Comparison of ENCODE assay signal across 29 cellular contexts in the genomic region with DNA sequence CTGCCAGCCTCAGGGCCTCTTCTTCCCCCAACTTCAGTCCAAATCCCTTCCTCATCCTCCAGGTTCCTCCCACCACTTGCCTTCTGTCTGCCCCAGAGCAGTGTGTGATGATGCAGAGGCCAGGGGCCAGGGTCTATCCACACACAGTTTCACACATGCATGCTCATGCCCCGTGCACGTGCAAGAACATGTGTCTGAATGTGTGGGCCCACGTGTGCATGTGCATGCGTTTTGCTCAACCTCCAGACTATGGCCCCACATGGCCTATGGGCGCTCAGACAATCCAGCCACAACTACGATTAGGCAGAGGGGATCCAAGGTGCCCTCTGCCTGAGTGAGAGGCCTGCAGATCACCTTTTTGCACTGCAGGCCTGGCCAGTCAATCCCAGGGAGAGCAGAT. TPM values are rescaled to one million over a fixed set of nuclear protein-coding genes. Genes with fewer than 3 reads are reported as not detected.
"Had no signal": no experiment of that assay in that cellular context is flagged by ENCODE, and none has a peak within 500 bp of the region (broad histone marks: within the 10 kb centered on the region; RNA-seq: fewer than 3 reads in every experiment).

No MANE protein-coding gene starts in this region.

- H3K27ac ChIP-seq: hepatocyte, left ventricle myocardium inferior, neural progenitor cell, pancreas, prostate gland, skin epidermis, spleen, suprapubic skin, thoracic aorta, tibial artery, upper lobe of right lung had no signal

- H3K27ac Mint-ChIP-seq: memory B cell; naive thymus-derived CD4-positive, alpha-beta T cell; natural killer cell treated with Interleukin-12 subunit alpha and Interleukin-12 subunit beta and Interleukin-15 and Interleukin-18, amount 100 ng/mL, for 72 hours; neural progenitor cell; stimulated activated effector memory CD8-positive, alpha-beta T cell treated with anti-CD3 and anti-CD28 coated beads, Interleukin-12 subunit alpha, Interleukin-12 subunit beta, amount 100 ng/mL, for 72 hours; stimulated activated naive CD8-positive, alpha-beta T cell treated with anti-CD3 and anti-CD28 coated beads, Interleukin-15, Interleukin-2, amounts not matched to agents 100 ng/mL and 50 ng/mL, for 24 hours had no signal

- H3K79me2 ChIP-seq: hepatocyte had no signal

- H3K9me3 ChIP-seq: left ventricle myocardium inferior, mucosa of descending colon, pancreas, prostate gland, spleen, suprapubic skin, thoracic aorta, tibial artery, upper lobe of right lung had no signal

- DNase-seq: islet precursor cell; left ventricle myocardium inferior; midbrain; mucosa of descending colon; naive thymus-derived CD4-positive, alpha-beta T cell; posterior cingulate gyrus; retina; right cardiac atrium; spleen; stimulated activated CD4-positive, alpha-beta T cell treated with anti-CD3 and anti-CD28 coated beads, Interleukin-4, amount 100 ng/mL, for 24 hours; stimulated activated naive CD4-positive, alpha-beta T cell; tibial artery; trophoblast cell; upper lobe of right lung had no signal

- H3K4me3 ChIP-seq: hepatocyte, left ventricle myocardium inferior, mucosa of descending colon, neural progenitor cell, pancreas, prostate gland, skin epidermis, spleen, suprapubic skin, thoracic aorta, tibial artery, upper lobe of right lung had no signal

- H2AFZ ChIP-seq: hepatocyte, neural progenitor cell had no signal

- H3K27me3 ChIP-seq: hepatocyte, pancreas, tibial artery, upper lobe of right lung had no signal

- H3K4me2 ChIP-seq: hepatocyte, neural progenitor cell had no signal

- H3K36me3 Mint-ChIP-seq: memory B cell; natural killer cell treated with Interleukin-12 subunit alpha and Interleukin-12 subunit beta and Interleukin-15 and Interleukin-18, amount 100 ng/mL, for 72 hours; neural progenitor cell; stimulated activated effector memory CD8-positive, alpha-beta T cell treated with anti-CD3 and anti-CD28 coated beads, Interleukin-12 subunit alpha, Interleukin-12 subunit beta, amount 100 ng/mL, for 72 hours had no signal

- H3K4me3 Mint-ChIP-seq: memory B cell; naive thymus-derived CD4-positive, alpha-beta T cell; natural killer cell treated with Interleukin-12 subunit alpha and Interleukin-12 subunit beta and Interleukin-15 and Interleukin-18, amount 100 ng/mL, for 72 hours; neural progenitor cell; stimulated activated effector memory CD8-positive, alpha-beta T cell treated with anti-CD3 and anti-CD28 coated beads, Interleukin-12 subunit alpha, Interleukin-12 subunit beta, amount 100 ng/mL, for 72 hours; stimulated activated naive CD8-positive, alpha-beta T cell treated with anti-CD3 and anti-CD28 coated beads, Interleukin-15, Interleukin-2, amounts not matched to agents 100 ng/mL and 50 ng/mL, for 24 hours had no signal

- H3K9ac ChIP-seq: neural progenitor cell had no signal

- H3K36me3 ChIP-seq: left ventricle myocardium inferior, neural progenitor cell, pancreas, prostate gland, spleen, suprapubic skin, thoracic aorta, tibial artery, upper lobe of right lung had no signal

- ATAC-seq: mucosa of descending colon; naive thymus-derived CD4-positive, alpha-beta T cell; natural killer cell treated with Interleukin-12 subunit alpha and Interleukin-12 subunit beta and Interleukin-15 and Interleukin-18, amount 100 ng/mL, for 72 hours; pancreas; right cardiac atrium; sciatic nerve; stimulated activated effector memory CD8-positive, alpha-beta T cell treated with anti-CD3 and anti-CD28 coated beads, Interleukin-12 subunit alpha, Interleukin-12 subunit beta, amount 100 ng/mL, for 72 hours; upper lobe of right lung had no signal

- H3K9me3 Mint-ChIP-seq: memory B cell; natural killer cell treated with Interleukin-12 subunit alpha and Interleukin-12 subunit beta and Interleukin-15 and Interleukin-18, amount 100 ng/mL, for 72 hours; stimulated activated effector memory CD8-positive, alpha-beta T cell treated with anti-CD3 and anti-CD28 coated beads, Interleukin-12 subunit alpha, Interleukin-12 subunit beta, amount 100 ng/mL, for 72 hours; stimulated activated naive CD8-positive, alpha-beta T cell treated with anti-CD3 and anti-CD28 coated beads, Interleukin-15, Interleukin-2, amounts not matched to agents 100 ng/mL and 50 ng/mL, for 24 hours had no signal

- H3K4me1 Mint-ChIP-seq: memory B cell; naive thymus-derived CD4-positive, alpha-beta T cell; stimulated activated effector memory CD8-positive, alpha-beta T cell treated with anti-CD3 and anti-CD28 coated beads, Interleukin-12 subunit alpha, Interleukin-12 subunit beta, amount 100 ng/mL, for 72 hours had no signal

RNA-seq across cellular contexts. Expression of gene SLC6A1, which starts 32.3 kb away (rescaled TPM):
- total RNA-seq: kidney epithelial cell; myocyte; naive thymus-derived CD4-positive, alpha-beta T cell; natural killer cell treated with Interleukin-12 subunit alpha and Interleukin-12 subunit beta and Interleukin-15 and Interleukin-18, amount 100 ng/mL, for 72 hours; osteoblast had no signal
- polyA plus RNA-seq: naive thymus-derived CD4-positive, alpha-beta T cell had no signal
